2 cellular contexts compared by ENCODE assay signal in genomic region chr15:59539799-59540198, GRCh38.
TF ChIP-seq lines count a peak whose summit lies in the region.

No MANE protein-coding gene starts in this region.

TF ChIP-seq in A549, 52 proteins besides CTCF, POLR2A, EP300 and RAD21 (continued from another document):
- TF ChIP-seq HMGXB4 (CRISPR knock-in tag; IDR thresholded peaks at IDR 0.05; ENCODE audit: borderline replicate concordance), result no peak
- no peak for TF ChIP-seq HOXB13 (CRISPR knock-in tag; IDR thresholded peaks at IDR 0.05; ENCODE audit: low read depth)

TF ChIP-seq in GM23338, 12 proteins besides CTCF, POLR2A, EP300 and RAD21 (continued from another document):
- TF ChIP-seq ZNF462 (CRISPR knock-in tag; IDR thresholded peaks at IDR 0.05) (no peak), CREB1 (CRISPR knock-in tag; IDR thresholded peaks at IDR 0.05; ENCODE audit: low read depth) (no peak), REST (IDR thresholded peaks at IDR 0.05; ENCODE audit: unreplicated experiment) (no peak), EZH2phosphoT487 (IDR thresholded peaks at IDR 0.05; ENCODE audit: unreplicated experiment) (no peak), ETS1 (IDR thresholded peaks at IDR 0.05) (no peak), POLR2AphosphoS5 (IDR thresholded peaks at IDR 0.05; ENCODE audit: low read depth) (no peak), ZNF331 (CRISPR knock-in tag; IDR thresholded peaks at IDR 0.05; ENCODE audit: low read depth) (no peak)
